Comparison of ENCODE assay signal across 21 cellular contexts in genomic region chr13:91245283-91245682, GRCh38.
"Had no signal": no experiment of that assay in that cellular context is flagged by ENCODE, and none has a peak within 500 bp of the region (broad histone marks: within the 10 kb centered on the region; RNA-seq: fewer than 3 reads in every experiment).

No MANE protein-coding gene starts in this region.

- H3K4me3 Mint-ChIP-seq: activated B cell treated with CpG ODN at 0.5 μM for 24 hours; activated CD4-positive, alpha-beta T cell treated with anti-CD3 and anti-CD28 coated beads, Interleukin-2, amount 10 ng/mL, durations not matched to agents 24 days and 14 days; activated CD8-positive, alpha-beta memory T cell treated with anti-CD3 and anti-CD28 coated beads, Interleukin-2, amount 10 ng/mL, durations not matched to agents 7 days and 5 days; activated naive CD4-positive, alpha-beta T cell treated with anti-CD3 and anti-CD28 coated beads, Interleukin-2, amount 50 U/mL, for 24 hours; activated T-cell treated with anti-CD3 and anti-CD28 coated beads, Interleukin-2, amount 50 U/mL, for 24 hours; activated T-helper 1 cell treated with anti-CD3 and anti-CD28 coated beads, Interleukin-12 subunit alpha, Interleukin-12 subunit beta, Interleukin-2, Interleukin-4 antibody, amounts not matched to agents 30 ng/mL and 10 ng/mL and 1 ng/mL, durations not matched to agents 14 hours and 24 hours and 36 hours; T-cell had no signal

- H3K9me3 Mint-ChIP-seq: activated B cell treated with CpG ODN at 0.5 μM for 24 hours; activated CD4-positive, alpha-beta T cell treated with anti-CD3 and anti-CD28 coated beads, Interleukin-2, amount 10 ng/mL, durations not matched to agents 24 days and 14 days; activated naive CD4-positive, alpha-beta T cell treated with anti-CD3 and anti-CD28 coated beads, Interleukin-2, amount 50 U/mL, for 24 hours; activated T-cell treated with anti-CD3 and anti-CD28 coated beads, Interleukin-2, amount 50 U/mL, for 24 hours; activated T-helper 1 cell treated with anti-CD3 and anti-CD28 coated beads, Interleukin-12 subunit alpha, Interleukin-12 subunit beta, Interleukin-2, Interleukin-4 antibody, amounts not matched to agents 30 ng/mL and 10 ng/mL and 1 ng/mL, durations not matched to agents 14 hours and 24 hours and 36 hours; T-cell had no signal

- H3K27ac Mint-ChIP-seq: activated B cell treated with CpG ODN at 0.5 μM for 24 hours; activated CD4-positive, alpha-beta T cell treated with anti-CD3 and anti-CD28 coated beads, Interleukin-2, amount 10 ng/mL, durations not matched to agents 24 days and 14 days; activated CD8-positive, alpha-beta memory T cell treated with anti-CD3 and anti-CD28 coated beads, Interleukin-2, amount 10 ng/mL, durations not matched to agents 7 days and 5 days; activated naive CD4-positive, alpha-beta T cell treated with anti-CD3 and anti-CD28 coated beads, Interleukin-2, amount 50 U/mL, for 24 hours; activated T-cell treated with anti-CD3 and anti-CD28 coated beads, Interleukin-2, amount 50 U/mL, for 24 hours; activated T-helper 1 cell treated with anti-CD3 and anti-CD28 coated beads, Interleukin-12 subunit alpha, Interleukin-12 subunit beta, Interleukin-2, Interleukin-4 antibody, amounts not matched to agents 30 ng/mL and 10 ng/mL and 1 ng/mL, durations not matched to agents 14 hours and 24 hours and 36 hours; T-cell had no signal

- ATAC-seq: activated CD8-positive, alpha-beta memory T cell treated with anti-CD3 and anti-CD28 coated beads, Interleukin-2, amount 10 ng/mL, durations not matched to agents 7 days and 5 days; T-cell had no signal

- DNase-seq: activated B cell treated with CpG ODN at 0.5 μM for 24 hours; activated CD4-positive, alpha-beta T cell treated with anti-CD3 and anti-CD28 coated beads for 1 hour; activated CD4-positive, alpha-beta T cell treated with anti-CD3 and anti-CD28 coated beads, Interleukin-2, amount 10 ng/mL, durations not matched to agents 24 days and 14 days; activated CD4-positive, alpha-beta T cell treated with anti-CD3 and anti-CD28 coated beads, Interleukin-2, amount 50 U/mL, for 48 hours; activated CD8-positive, alpha-beta memory T cell treated with anti-CD3 and anti-CD28 coated beads, Interleukin-2, amount 10 ng/mL, durations not matched to agents 7 days and 5 days; activated effector memory CD4-positive, alpha-beta T cell treated with Interleukin-2 at 50 U/mL for 16 hours; activated naive CD4-positive, alpha-beta T cell; activated T-cell treated with anti-CD3 and anti-CD28 coated beads, Interleukin-2, amount 50 U/mL, for 24 hours; brain microvascular endothelial cell; NCI-H1048; NCI-H146; NCI-H187 treated with DMSO at 0.1 percent for 48 hours; NCI-H2081 treated with DMSO at 0.1 percent for 48 hours; NCI-H446; NCI-H524; SIG-M5; T-cell; T-helper 2 cell; T1000 had no signal

- H3K36me3 Mint-ChIP-seq: activated CD8-positive, alpha-beta memory T cell treated with anti-CD3 and anti-CD28 coated beads, Interleukin-2, amount 10 ng/mL, durations not matched to agents 7 days and 5 days; activated naive CD4-positive, alpha-beta T cell treated with anti-CD3 and anti-CD28 coated beads, Interleukin-2, amount 50 U/mL, for 24 hours; T-cell had no signal

- H3K27me3 Mint-ChIP-seq: activated B cell treated with CpG ODN at 0.5 μM for 24 hours had no signal

- H3K4me1 Mint-ChIP-seq: activated B cell treated with CpG ODN at 0.5 μM for 24 hours; activated CD4-positive, alpha-beta T cell treated with anti-CD3 and anti-CD28 coated beads, Interleukin-2, amount 10 ng/mL, durations not matched to agents 24 days and 14 days; activated CD8-positive, alpha-beta memory T cell treated with anti-CD3 and anti-CD28 coated beads, Interleukin-2, amount 10 ng/mL, durations not matched to agents 7 days and 5 days; activated naive CD4-positive, alpha-beta T cell treated with anti-CD3 and anti-CD28 coated beads, Interleukin-2, amount 50 U/mL, for 24 hours; T-cell had no signal
